7 cellular contexts compared by ENCODE assay signal in the genomic region with DNA sequence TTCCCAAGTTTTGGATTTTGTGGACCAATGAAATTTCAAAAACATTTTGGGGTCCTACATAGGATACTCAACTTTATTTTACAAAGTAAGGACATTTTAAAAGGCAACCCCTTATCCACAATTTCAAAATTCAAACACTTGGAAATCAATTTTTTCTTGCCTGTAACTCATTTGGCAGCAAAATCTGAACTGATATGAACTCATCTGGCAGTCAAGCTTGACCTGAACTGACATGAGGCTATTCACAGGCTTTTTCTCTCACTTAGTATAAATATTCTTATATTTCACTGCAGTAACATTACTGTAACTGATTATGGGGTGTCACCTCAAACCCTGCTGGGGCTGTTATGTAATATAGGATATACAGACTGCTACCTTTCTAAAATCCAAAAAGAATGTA.
"Had no signal": no experiment of that assay in that cellular context is flagged by ENCODE, and none has a peak within 500 bp of the region (broad histone marks: within the 10 kb centered on the region; RNA-seq: fewer than 3 reads in every experiment).

No MANE protein-coding gene starts in this region.

- DNase-seq: IMR-90, KBM-7, KG1 had no signal

- ATAC-seq: K562 had no signal

- H3K27ac ChIP-seq: HL-60, KMS-11 had no signal

- FAIRE-seq: HTR-8/SVneo, K562 had no signal

- H3K9ac ChIP-seq: KMS-11 had no signal

- H3K4me2 ChIP-seq: KMS-11 had no signal

- H3K4me3 ChIP-seq: K562 had no signal
